Comparison of ENCODE assay signal across 28 cellular contexts in genomic region chr4:167119392-167119791, GRCh38.
DNase-seq lines count a peak whose midpoint lies in the region; ATAC-seq, FAIRE-seq and TF ChIP-seq lines count a peak whose summit lies in the region.
"Had no signal": no experiment of that assay in that cellular context is flagged by ENCODE, and none has a peak within 500 bp of the region (broad histone marks: within the 10 kb centered on the region; RNA-seq: fewer than 3 reads in every experiment).

No MANE protein-coding gene starts in this region.

- CTCF ChIA-PET in GM12878 (lab: Yijun Ruan, JAX) = no interaction called here

- H3K27me3 ChIP-seq in GM12878 (replicated peaks in 1 of 2; ENCODE audit: control insufficient read depth in 2 of 2, insufficient read depth in 2 of 2, low read length in 1 of 2) = no peaks in the 10 kb centered on the region
- no peaks in the 10 kb centered on the region for H3K27me3 ChIP-seq in mesenchymal stem cell (ENCODE audit: control insufficient read depth in 1 of 2, insufficient read depth in 1 of 2, low read length in 2 of 2)
- no peaks in the 10 kb centered on the region for H3K27me3 ChIP-seq in body of pancreas
- H3K27me3 ChIP-seq: BE2C, BLaER1 had no signal

- H3K4me1 ChIP-seq in GM12878 (ENCODE audit: control insufficient read depth, insufficient read depth, low read length) (no peaks in the 10 kb centered on the region), mesenchymal stem cell (ENCODE audit: control insufficient read depth, insufficient read depth, low read depth, low read length) (no peaks in the 10 kb centered on the region), body of pancreas (no peaks in the 10 kb centered on the region)
- H3K4me1 ChIP-seq: BLaER1 had no signal

- no peak overlapping the region for H4K91ac ChIP-seq in mesenchymal stem cell (ENCODE audit: low read length)

- RAD21 ChIA-PET in GM12878 (lab: Charles Lee; ENCODE audit: unreplicated experiment) = no interaction called here

- DNase-seq in ELR (ENCODE audit: low read depth) = peak; percentile 27
- DNase-seq in GM12878 (ENCODE audit: low read depth, low spot score) = no peak
- peak; percentile 24 for DNase-seq in epithelial cell of esophagus (ENCODE audit: low read depth)
- no peak for DNase-seq in mesenchymal stem cell
- no peak for DNase-seq in activated gamma-delta T cell (lab: John Stamatoyannopoulos, UW)
- DNase-seq in body of pancreas = no peak
- DNase-seq: 8988T; ACHN; BE2C; C1 segment of cervical spinal cord; CD4-positive, alpha-beta memory T cell; CD4-positive, CD25-positive, alpha-beta regulatory T cell; CD8-positive, alpha-beta memory T cell; COR-L47; DMS 273 treated with DMSO at 0.1 percent for 48 hours; DMS153; DMS53; DMS79; DND-41; EL; GF-D8 had no signal

- H4K8ac ChIP-seq in mesenchymal stem cell (ENCODE audit: low read length) = no peak overlapping the region

- H3K4ac ChIP-seq in mesenchymal stem cell (ENCODE audit: low read depth in 1 of 2, low read length in 2 of 2) = no peak overlapping the region

- no peak for TF ChIP-seq EP300 in GM12878 (IDR thresholded peaks at IDR 0.05; ENCODE audit: borderline replicate concordance in 1 of 2, control insufficient read depth in 1 of 2, low read depth in 2 of 2, low read length in 2 of 2)

- no peak overlapping the region for H2BK12ac ChIP-seq in mesenchymal stem cell (ENCODE audit: low read length in 2 of 2)

- SMC1A ChIA-PET in GM12878 (lab: Charles Lee; ENCODE audit: uncharacterized antibody, unreplicated experiment) = interaction anchor here (1.8 kb wide), 1 partner anchor 20 kb away, joined by 5 read pairs; no protein-coding TSS in a partner anchor

- H3K27ac ChIP-seq in GM12878 (ENCODE audit: control insufficient read depth, insufficient read depth) (no peak overlapping the region), mesenchymal stem cell (ENCODE audit: low read length, poor library complexity, severe bottlenecking) (no peak overlapping the region), body of pancreas (no peak overlapping the region)
- H3K27ac ChIP-seq: BLaER1 had no signal

- POLR2A ChIA-PET in GM12878 (lab: Charles Lee) = no interaction called here

- no peaks in the 10 kb centered on the region for H3K79me2 ChIP-seq in GM12878 (ENCODE audit: control insufficient read depth, insufficient read depth, low read length)

- H3K36me3 ChIP-seq in GM12878 (ENCODE audit: control insufficient read depth in 2 of 2, insufficient read depth in 2 of 2, low read length in 1 of 2) = no peaks in the 10 kb centered on the region
- H3K36me3 ChIP-seq in mesenchymal stem cell (ENCODE audit: control insufficient read depth in 1 of 2, insufficient read depth in 2 of 2, low read depth in 1 of 2, low read length in 2 of 2) = no peaks in the 10 kb centered on the region
- H3K36me3 ChIP-seq in body of pancreas (replicated peaks in 1 of 2; ENCODE audit: insufficient read depth in 1 of 2, low read depth in 2 of 2) = no peaks in the 10 kb centered on the region
- H3K36me3 ChIP-seq: BE2C, BLaER1 had no signal

- in situ Hi-C loops in GM12878 (cut with MboI) = no loop called here

- no peak for TF ChIP-seq RAD21 in GM12878 (IDR thresholded peaks at IDR 0.05; ENCODE audit: insufficient read depth, low read depth, low read length)

- no peak overlapping the region for H2BK15ac ChIP-seq in mesenchymal stem cell (ENCODE audit: low read depth, poor library complexity, severe bottlenecking)

- intact Hi-C loops in GM12878 (cut with micrococcal nuclease; ENCODE audit: unreplicated experiment) (no loop called here), body of pancreas (cut with DNase I) (no loop called here)

- H2AK5ac ChIP-seq in mesenchymal stem cell (ENCODE audit: low read length, severe bottlenecking) = no peak overlapping the region

- H3K9me3 ChIP-seq in GM12878 (replicated peaks; ENCODE audit: control insufficient read depth, insufficient read depth, low read length) (no peaks in the 10 kb centered on the region), mesenchymal stem cell (ENCODE audit: control insufficient read depth, low read length) (no peaks in the 10 kb centered on the region), body of pancreas (no peaks in the 10 kb centered on the region)
- H3K9me3 ChIP-seq: BE2C, BLaER1 had no signal

- H3K9ac ChIP-seq in GM12878 (ENCODE audit: control insufficient read depth, insufficient read depth, low read length) (no peak overlapping the region), mesenchymal stem cell (ENCODE audit: low read length) (no peak overlapping the region)
- H3K9ac ChIP-seq: BLaER1 had no signal

- H3K18ac ChIP-seq in mesenchymal stem cell (ENCODE audit: low read depth in 1 of 2, low read length in 2 of 2) = no peak overlapping the region

- no TSS peak for BruUV-seq in GM12878 (replicated peaks; lab: Mats Ljungman, UMichigan)

- no peak overlapping the region for H3K14ac ChIP-seq in mesenchymal stem cell (ENCODE audit: low read length in 2 of 2)

- no peak for TF ChIP-seq CTCF in GM12878 (IDR thresholded peaks at IDR 0.05 in 2 of 3, conservative IDR thresholded peaks at IDR 0.05 in 1 of 3; ENCODE audit: control insufficient read depth in 2 of 3, extremely low read depth in 1 of 3, insufficient read depth in 1 of 3, low read depth in 3 of 3, low read length in 3 of 3)
- no peak for TF ChIP-seq CTCF in epithelial cell of esophagus (IDR thresholded peaks at IDR 0.05; ENCODE audit: insufficient read depth, low read depth, low read length, missing control alignments)
- no peak for TF ChIP-seq CTCF in body of pancreas (IDR thresholded peaks at IDR 0.05)

- TF ChIP-seq POLR2A in GM12878 (IDR thresholded peaks at IDR 0.05; ENCODE audit: low read depth, low read length) = no peak
- no peak for TF ChIP-seq POLR2A in body of pancreas (IDR thresholded peaks at IDR 0.05)

- H4K20me1 ChIP-seq in GM12878 (ENCODE audit: control insufficient read depth, insufficient read depth) = no peaks in the 10 kb centered on the region
- H4K20me1 ChIP-seq: BLaER1 had no signal

- peak; percentile 39 for ATAC-seq in HG02610 (IDR thresholded peaks at IDR 0.05; ENCODE audit: unreplicated experiment)
- no peak for ATAC-seq in GM12878
- ATAC-seq in HG03097 (IDR thresholded peaks at IDR 0.05; ENCODE audit: low FRiP score, unreplicated experiment) = no peak
- no peak for ATAC-seq in body of pancreas

- no peak overlapping the region for H2BK120ac ChIP-seq in mesenchymal stem cell (ENCODE audit: low read depth, low read length)

- no peak for FAIRE-seq in GM12878 (lab: Jason Lieb, UNC)
- FAIRE-seq: A204.1, G401.6, GM12892, GM18507 had no signal

- no peak overlapping the region for H3K4me3 ChIP-seq in GM12878
- H3K4me3 ChIP-seq in epithelial cell of esophagus (ENCODE audit: low read length) = no peak overlapping the region
- no peak overlapping the region for H3K4me3 ChIP-seq in mesenchymal stem cell (ENCODE audit: insufficient read depth in 1 of 2, low read depth in 1 of 2, low read length in 2 of 2)
- H3K4me3 ChIP-seq in body of pancreas = no peak overlapping the region
- H3K4me3 ChIP-seq: BLaER1 had no signal

- 0% methylated on average over 2 of the region's 2 CpGs for WGBS in GM12878 (ENCODE audit: insufficient coverage, insufficient replicate concordance, low lambda C conversion rate, missing lambda C conversion rate)
- no CpG with 5 or more reads among the region's 2 CpGs for WGBS in mesenchymal stem cell
- WGBS in body of pancreas, 2 donors = 32 to 53% methylated on average over 2 of the region's 2 CpGs

- no peak overlapping the region for H2BK5ac ChIP-seq in mesenchymal stem cell (ENCODE audit: low read depth, low read length, poor library complexity, severe bottlenecking)

- H2AFZ ChIP-seq in GM12878 (ENCODE audit: control insufficient read depth, low read depth, low read length) (no peak overlapping the region), mesenchymal stem cell (ENCODE audit: low read depth, low read length) (no peak overlapping the region)

- H3K4me2 ChIP-seq in GM12878 (ENCODE audit: control insufficient read depth, insufficient read depth) (no peak overlapping the region), mesenchymal stem cell (ENCODE audit: low read length, poor library complexity, severe bottlenecking) (no peak overlapping the region)
- H3K4me2 ChIP-seq: BLaER1 had no signal

- H3K23ac ChIP-seq in mesenchymal stem cell (ENCODE audit: low read length in 2 of 2) = no peak overlapping the region

- no peaks in the 10 kb centered on the region for H3K79me1 ChIP-seq in mesenchymal stem cell (replicated peaks; ENCODE audit: low read length, poor library complexity, severe bottlenecking)

TF ChIP-seq in GM12878, 131 proteins besides CTCF, POLR2A, EP300 and RAD21:
- TF ChIP-seq GABPA (IDR thresholded peaks at IDR 0.05; ENCODE audit: low read depth) (peak; percentile 33; the same call in 1 of the 2 replicates), NR2C2 (IDR thresholded peaks at IDR 0.05; ENCODE audit: borderline replicate concordance, control insufficient read depth, insufficient read length, low read depth) (no peak), ZBED1 (IDR thresholded peaks at IDR 0.05; ENCODE audit: borderline replicate concordance) (no peak), MXI1 (IDR thresholded peaks at IDR 0.05; ENCODE audit: low read depth, low read length) (no peak), ZNF622 (IDR thresholded peaks at IDR 0.05) (no peak), CREM (IDR thresholded peaks at IDR 0.05; ENCODE audit: low read depth) (peak; percentile 62; the same call in 1 of the 2 replicates), ATF2 (IDR thresholded peaks at IDR 0.05; ENCODE audit: low read length) (peak; percentile 50; the same call in 1 of the 2 replicates), JUNB (IDR thresholded peaks at IDR 0.05) (peak; percentile 85), NFIC (IDR thresholded peaks at IDR 0.05; ENCODE audit: low read depth, low read length) (peak; percentile 89; the same call in 1 of the 2 replicates), POU2F2 (IDR thresholded peaks at IDR 0.05; ENCODE audit: borderline replicate concordance, low read depth, low read length) (no peak), BCL11A (IDR thresholded peaks at IDR 0.05; ENCODE audit: low read depth, low read length) (peak; percentile 22; the same call in 1 of the 2 replicates), SMAD5 (IDR thresholded peaks at IDR 0.05; ENCODE audit: low read depth) (no peak), FOXM1 (IDR thresholded peaks at IDR 0.05; ENCODE audit: low read depth, low read length) (peak; percentile 72; the same call in 1 of the 2 replicates), RUNX3 (IDR thresholded peaks at IDR 0.05; ENCODE audit: low read length) (peak; percentile 81; the same call in 1 of the 2 replicates)
TF ChIP-seq in GM12878: peak in this region for 8.

Comparison
In these comparisons a context has a peak if more than half of its experiments do, and no peak if none do; other contexts are left out.
1. DNase-seq: peak in ELR (single experiment) and epithelial cell of esophagus (single experiment); none in GM12878 (single experiment), mesenchymal stem cell (single experiment), activated gamma-delta T cell (single experiment) and body of pancreas (0 of 4).